In genomic region chr2:241506793-241507429, GRCh38 we compare ENCODE assay signal across 8 cellular contexts. TPM values are rescaled to one million over a fixed set of nuclear protein-coding genes. Genes with fewer than 3 reads are reported as not detected.
DNase-seq lines count a peak whose midpoint lies in the region; ATAC-seq, FAIRE-seq and TF ChIP-seq lines count a peak whose summit lies in the region.

No MANE protein-coding gene starts in this region.

- H3F3A ChIP-seq in DOHH2 (ENCODE audit: control insufficient read depth, insufficient read depth): no peaks in the 10 kb centered on the region

- peak overlapping the region; percentile 98 for H3K4me3 ChIP-seq in DOHH2 (ENCODE audit: low read length)
- H3K4me3 ChIP-seq in Peyer's patch: peak overlapping the region; percentile 87 to 99 (median 93)
- peak overlapping the region; percentile 92 for H3K4me3 ChIP-seq in epithelial cell of proximal tubule (ENCODE audit: low read depth, low read length)
- peak overlapping the region; percentile 99 for H3K4me3 ChIP-seq in ovary

- TF ChIP-seq EP300 in ovary (IDR thresholded peaks at IDR 0.05): no peak

- no peak for DNase-seq in Peyer's patch
- no peak for DNase-seq in epithelial cell of proximal tubule (ENCODE audit: low read depth)
- DNase-seq in ovary: no peak
- no peak for DNase-seq in left lobe of liver (ENCODE audit: low spot score)
- DNase-seq in HCEC 1CT: no peak
- DNase-seq in GM19239 (ENCODE audit: insufficient read length, low spot score): no peak
- DNase-seq in stimulated activated CD4-positive, alpha-beta T cell treated with anti-CD3 and anti-CD28 coated beads, Interleukin-1b, Interleukin-23, amount 100 ng/mL, for 48 hours: no peak

- H3K36me3 ChIP-seq in DOHH2 (ENCODE audit: control insufficient read depth, low read length): peaks cover 8% of the 10 kb centered on the region
- peaks cover 0 to 5% (median 0%) of the 10 kb centered on the region in 3 donors for H3K36me3 ChIP-seq in Peyer's patch
- no peaks in the 10 kb centered on the region for H3K36me3 ChIP-seq in ovary

- H3K79me2 ChIP-seq in DOHH2 (ENCODE audit: control insufficient read depth, low read length): peaks cover 55% of the 10 kb centered on the region

- H3K9me3 ChIP-seq in DOHH2 (ENCODE audit: control insufficient read depth, insufficient read depth, low read length) (0 out of 2 replicates have a peak, but pooled peaks cover 4% of the 10 kb centered on the region), Peyer's patch (no peaks in the 10 kb centered on the region), ovary (no peaks in the 10 kb centered on the region)

- peaks cover 6% of the 10 kb centered on the region; the same call in 1 of the 2 replicates for H4K20me1 ChIP-seq in DOHH2 (ENCODE audit: control insufficient read depth, insufficient read depth, low read depth, low read length)

- intact Hi-C loops in ovary (cut with DNase I): loop anchor here in 1 of 4 donors (5.0 kb wide), 1 partner anchor 150 kb away; the partner anchor contains the start of gene FARP2

- no peaks in the 10 kb centered on the region for H3K9me2 ChIP-seq in DOHH2 (replicated peaks; ENCODE audit: control insufficient read depth, low read length)

- H3K27me3 ChIP-seq in DOHH2 (ENCODE audit: control insufficient read depth, low read length): peaks cover 9% of the 10 kb centered on the region
- no peaks in the 10 kb centered on the region for H3K27me3 ChIP-seq in Peyer's patch
- no peaks in the 10 kb centered on the region for H3K27me3 ChIP-seq in ovary

- H3K4me1 ChIP-seq in DOHH2 (ENCODE audit: control insufficient read depth, low read length) (peaks cover 15% of the 10 kb centered on the region), Peyer's patch (peaks cover 0 to 30% (median 9%) of the 10 kb centered on the region in 4 donors), ovary (ENCODE audit: insufficient read depth) (peaks cover 9% of the 10 kb centered on the region)

- H3K27ac ChIP-seq in DOHH2 (ENCODE audit: low read depth, low read length): no peak overlapping the region
- H3K27ac ChIP-seq in Peyer's patch: peak overlapping the region in 2 of 4 donors; percentile 86
- no peak overlapping the region for H3K27ac ChIP-seq in ovary

- TF ChIP-seq POLR2A in Peyer's patch (IDR thresholded peaks at IDR 0.05) (no peak), ovary (IDR thresholded peaks at IDR 0.05) (no peak)

- TF ChIP-seq CTCF in DOHH2 (IDR thresholded peaks at IDR 0.05; ENCODE audit: low read depth, low read length, poor library complexity, severe bottlenecking) (no peak), Peyer's patch (IDR thresholded peaks at IDR 0.05) (no peak), epithelial cell of proximal tubule (conservative IDR thresholded peaks at IDR 0.05; ENCODE audit: low read depth, low read length) (no peak), ovary (IDR thresholded peaks at IDR 0.05) (no peak)

- peak overlapping the region; percentile 89 for H3K4me2 ChIP-seq in DOHH2 (ENCODE audit: low read length)

- no peak for FAIRE-seq in GM19239 (lab: Jason Lieb, UNC)

- ATAC-seq in left lobe of liver: no peak

- 38 to 46% (median 44%) methylated on average over 19 of the region's 19 CpGs for whole genome bisulfite sequencing in ovary, 3 donors

RNA-seq across cellular contexts. Expression of gene STK25, which starts 1.5 kb away (rescaled TPM):
- total RNA-seq in Peyer's patch (100 to 1,000 TPM; 149 to 356 (median 275) TPM), epithelial cell of proximal tubule (256 and 264 TPM in 2 replicates), ovary (100 to 1,000 TPM in 5 of 7 donors, 10 to 100 TPM in 2; 96.8 to 150 (median 108) TPM), left lobe of liver (65.5 TPM)
- polyA plus RNA-seq in ovary: 100 to 1,000 TPM in 1 of 2 donors, 10 to 100 TPM in 1; 71.1 to 142 TPM

RNA-seq across cellular contexts. Expression of gene BOK, which starts 51.6 kb away (rescaled TPM):
- 10 to 100 TPM in 3 of 4 donors, 1 to 10 TPM in 1; 6.7 to 20.2 (median 15.5) TPM for total RNA-seq in Peyer's patch
- total RNA-seq in epithelial cell of proximal tubule: 76.7 and 83.3 TPM in 2 replicates
- total RNA-seq in ovary: 10 to 100 TPM in 6 of 7 donors, 1 to 10 TPM in 1; 9.6 to 20.6 (median 13.5) TPM
- 10 to 100 TPM in 1 of 2 donors, 1 to 10 TPM in 1; 4.8 to 19.2 TPM for polyA plus RNA-seq in ovary
- 95.8 TPM for total RNA-seq in left lobe of liver
